26 cellular contexts compared by ENCODE assay signal in the genomic region with DNA sequence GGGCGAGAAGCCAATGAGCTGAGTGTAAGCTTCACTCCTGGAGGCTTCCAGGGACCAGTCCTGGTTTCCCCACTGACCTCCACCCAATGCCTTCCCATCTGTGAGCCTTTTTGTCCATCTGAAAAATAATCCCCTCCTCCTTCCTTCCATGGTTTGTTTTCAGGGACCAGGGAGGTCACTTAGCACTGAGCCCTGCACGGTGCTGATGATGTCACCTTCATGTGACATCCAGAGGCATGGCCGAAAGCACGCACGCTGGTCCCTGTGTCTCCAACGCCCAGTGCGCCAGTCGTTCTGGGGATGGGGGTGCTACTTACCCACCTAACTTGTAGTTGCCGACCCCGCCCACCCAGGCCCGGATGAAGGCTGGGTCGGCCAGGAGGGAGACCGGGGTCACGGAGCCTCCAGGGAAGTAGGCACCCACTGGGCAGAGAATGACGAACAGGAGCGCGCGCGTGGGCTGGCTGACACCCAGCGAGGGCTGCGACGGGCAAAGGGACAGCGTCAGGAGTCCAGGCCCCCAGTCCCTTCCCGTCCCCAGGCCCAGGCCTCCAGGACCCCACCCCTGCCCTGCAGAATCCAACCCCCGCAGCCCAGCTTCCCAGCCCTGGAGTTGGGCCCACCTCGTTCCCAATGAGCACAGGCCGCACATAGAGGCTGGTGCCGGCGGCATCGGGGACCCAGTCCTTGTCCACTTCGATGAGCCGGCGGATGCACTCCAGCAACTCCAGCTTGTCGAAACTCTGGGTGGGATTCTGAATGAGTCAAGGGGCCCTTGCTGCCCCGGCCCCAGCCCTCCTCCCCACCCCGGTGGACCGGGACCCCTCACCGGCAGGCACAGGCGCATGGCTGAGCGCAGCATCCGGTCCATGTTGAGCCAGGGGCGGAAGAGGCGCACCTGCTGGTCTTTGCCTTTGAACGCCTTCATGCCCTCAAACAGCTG. TPM values are rescaled to one million over a fixed set of nuclear protein-coding genes. Genes with fewer than 3 reads are reported as not detected.
DNase-seq lines count a peak whose midpoint lies in the region; ATAC-seq and TF ChIP-seq lines count a peak whose summit lies in the region.
"Had no signal": no experiment of that assay in that cellular context is flagged by ENCODE, and none has a peak within 500 bp of the region (broad histone marks: within the 10 kb centered on the region; RNA-seq: fewer than 3 reads in every experiment).

No MANE protein-coding gene starts in this region.

- no peak for ATAC-seq in activated naive CD8-positive, alpha-beta T cell treated with anti-CD3 and anti-CD28 coated beads, Interleukin-2, amount 10 ng/mL, durations not matched to agents 7 days and 5 days (ENCODE audit: low read depth)
- ATAC-seq in activated naive CD8-positive, alpha-beta T cell treated with anti-CD3 and anti-CD28 coated beads, Interleukin-2, amount 50 U/mL, for 24 hours: no peak
- no peak for ATAC-seq in effector memory CD8-positive, alpha-beta T cell (replicated peaks)
- ATAC-seq: activated CD8-positive, alpha-beta T cell treated with anti-CD3 and anti-CD28 coated beads for 36 hours; activated T-cell treated with anti-CD3 and anti-CD28 coated beads, Interleukin-2, amount 50 U/mL, for 4 hours; body of pancreas; heart left ventricle; natural killer cell treated with Interleukin-12 subunit alpha and Interleukin-12 subunit beta and Interleukin-15 and Interleukin-18, amount 100 ng/mL, for 72 hours; psoas muscle; Right ventricle myocardium inferior had no signal

- H3K27me3 Mint-ChIP-seq in activated naive CD8-positive, alpha-beta T cell treated with anti-CD3 and anti-CD28 coated beads, Interleukin-2, amount 10 ng/mL, durations not matched to agents 7 days and 5 days: no peaks in the 10 kb centered on the region
- no peaks in the 10 kb centered on the region for H3K27me3 Mint-ChIP-seq in activated naive CD8-positive, alpha-beta T cell treated with anti-CD3 and anti-CD28 coated beads, Interleukin-2, amount 50 U/mL, for 24 hours
- H3K27me3 Mint-ChIP-seq in brain: no peaks in the 10 kb centered on the region
- no peaks in the 10 kb centered on the region for H3K27me3 Mint-ChIP-seq in effector memory CD8-positive, alpha-beta T cell
- H3K27me3 Mint-ChIP-seq: activated CD8-positive, alpha-beta T cell treated with anti-CD3 and anti-CD28 coated beads for 36 hours; natural killer cell treated with Interleukin-12 subunit alpha and Interleukin-12 subunit beta and Interleukin-15 and Interleukin-18, amount 100 ng/mL, for 72 hours had no signal

- no peak overlapping the region for H3K9ac ChIP-seq in iPS-18a (ENCODE audit: low read length)

- DNase-seq in activated naive CD8-positive, alpha-beta T cell treated with anti-CD3 and anti-CD28 coated beads, Interleukin-2, amount 10 ng/mL, durations not matched to agents 7 days and 5 days: no peak
- DNase-seq in activated naive CD8-positive, alpha-beta T cell treated with anti-CD3 and anti-CD28 coated beads, Interleukin-2, amount 50 U/mL, for 24 hours: no peak
- DNase-seq in uterus (no peak), mucosa of gallbladder (ENCODE audit: low spot score) (no peak)
- no peak for DNase-seq in effector memory CD8-positive, alpha-beta T cell
- DNase-seq: activated CD8-positive, alpha-beta T cell treated with anti-CD3 and anti-CD28 coated beads for 36 hours; activated naive CD4-positive, alpha-beta T cell treated with anti-CD3 and anti-CD28 coated beads, Interleukin-2, amount 50 U/mL, for 16 hours; activated T-cell treated with anti-CD3 and anti-CD28 coated beads, Interleukin-2, amount 50 U/mL, for 4 hours; body of pancreas; effector CD4-positive, alpha-beta T cell; heart left ventricle; islet precursor cell; KG1; NCI-H1092 treated with DMSO at 0.1 percent for 48 hours; NCI-H2081 treated with DMSO at 0.1 percent for 48 hours; psoas muscle; stimulated activated CD4-positive, alpha-beta T cell treated with anti-CD3 and anti-CD28 coated beads, Interleukin-4, amount 100 ng/mL, for 24 hours had no signal

- WGBS in urinary bladder: 89% methylated on average over 44 of the region's 44 CpGs

- H3K36me3 ChIP-seq in iPS-18a (ENCODE audit: control insufficient read depth, low read depth, low read length): no peaks in the 10 kb centered on the region
- no peaks in the 10 kb centered on the region for H3K36me3 ChIP-seq in urinary bladder (ENCODE audit: insufficient read depth)
- no peaks in the 10 kb centered on the region for H3K36me3 ChIP-seq in uterus

- H3K4me1 Mint-ChIP-seq in activated naive CD8-positive, alpha-beta T cell treated with anti-CD3 and anti-CD28 coated beads, Interleukin-2, amount 10 ng/mL, durations not matched to agents 7 days and 5 days: peaks cover 1% of the 10 kb centered on the region
- H3K4me1 Mint-ChIP-seq in activated naive CD8-positive, alpha-beta T cell treated with anti-CD3 and anti-CD28 coated beads, Interleukin-2, amount 50 U/mL, for 24 hours: peaks cover 4% of the 10 kb centered on the region
- peaks cover 17% of the 10 kb centered on the region for H3K4me1 Mint-ChIP-seq in brain
- H3K4me1 Mint-ChIP-seq in effector memory CD8-positive, alpha-beta T cell (ENCODE audit: low read depth in 2 of 2): peaks cover 5 to 6% of the 10 kb centered on the region in 2 donors

- H3K9me3 ChIP-seq in iPS-18a (ENCODE audit: control insufficient read depth, low read depth, low read length): no peaks in the 10 kb centered on the region
- H3K9me3 ChIP-seq in uterus: no peaks in the 10 kb centered on the region
- H3K9me3 ChIP-seq: body of pancreas, heart left ventricle, psoas muscle had no signal

- H3K27ac ChIP-seq in iPS-18a (ENCODE audit: low read length): peak overlapping the region; percentile 30
- H3K27ac ChIP-seq in urinary bladder (ENCODE audit: low read depth): peak overlapping the region; percentile 55
- no peak overlapping the region for H3K27ac ChIP-seq in uterus
- H3K27ac ChIP-seq: 22Rv1, heart left ventricle, psoas muscle had no signal

- H3K4me3 ChIP-seq in iPS-18a (ENCODE audit: low read length) (no peak overlapping the region), urinary bladder (ENCODE audit: low read depth, low read length) (no peak overlapping the region), uterus (no peak overlapping the region)
- H3K4me3 ChIP-seq: body of pancreas, heart left ventricle, psoas muscle, smooth muscle cell had no signal

- TF ChIP-seq POLR2A in uterus (IDR thresholded peaks at IDR 0.05): no peak

- H3K27ac Mint-ChIP-seq in activated naive CD8-positive, alpha-beta T cell treated with anti-CD3 and anti-CD28 coated beads, Interleukin-2, amount 10 ng/mL, durations not matched to agents 7 days and 5 days: peak overlapping the region; percentile 49
- no peak overlapping the region for H3K27ac Mint-ChIP-seq in activated naive CD8-positive, alpha-beta T cell treated with anti-CD3 and anti-CD28 coated beads, Interleukin-2, amount 50 U/mL, for 24 hours
- H3K27ac Mint-ChIP-seq in brain: peak overlapping the region in 4 of 5 experiments; percentile 17 to 81 (median 32)
- H3K27ac Mint-ChIP-seq in effector memory CD8-positive, alpha-beta T cell: no peak overlapping the region
- H3K27ac Mint-ChIP-seq: activated CD8-positive, alpha-beta T cell treated with anti-CD3 and anti-CD28 coated beads for 36 hours; natural killer cell treated with Interleukin-12 subunit alpha and Interleukin-12 subunit beta and Interleukin-15 and Interleukin-18, amount 100 ng/mL, for 72 hours had no signal

- H3K4me3 Mint-ChIP-seq in activated naive CD8-positive, alpha-beta T cell treated with anti-CD3 and anti-CD28 coated beads, Interleukin-2, amount 10 ng/mL, durations not matched to agents 7 days and 5 days: no peak overlapping the region
- no peak overlapping the region for H3K4me3 Mint-ChIP-seq in activated naive CD8-positive, alpha-beta T cell treated with anti-CD3 and anti-CD28 coated beads, Interleukin-2, amount 50 U/mL, for 24 hours
- H3K4me3 Mint-ChIP-seq in brain: no peak overlapping the region
- H3K4me3 Mint-ChIP-seq in effector memory CD8-positive, alpha-beta T cell: no peak overlapping the region
- H3K4me3 Mint-ChIP-seq: activated CD8-positive, alpha-beta T cell treated with anti-CD3 and anti-CD28 coated beads for 36 hours; activated T-cell treated with anti-CD3 and anti-CD28 coated beads, Interleukin-2, amount 50 U/mL, for 4 hours; natural killer cell treated with Interleukin-12 subunit alpha and Interleukin-12 subunit beta and Interleukin-15 and Interleukin-18, amount 100 ng/mL, for 72 hours had no signal

- H3K9me3 Mint-ChIP-seq in activated naive CD8-positive, alpha-beta T cell treated with anti-CD3 and anti-CD28 coated beads, Interleukin-2, amount 10 ng/mL, durations not matched to agents 7 days and 5 days: no peaks in the 10 kb centered on the region
- H3K9me3 Mint-ChIP-seq in activated naive CD8-positive, alpha-beta T cell treated with anti-CD3 and anti-CD28 coated beads, Interleukin-2, amount 50 U/mL, for 24 hours: no peaks in the 10 kb centered on the region
- peaks cover 0 to 2% (median 0%) of the 10 kb centered on the region in 5 experiments for H3K9me3 Mint-ChIP-seq in brain
- no peaks in the 10 kb centered on the region for H3K9me3 Mint-ChIP-seq in effector memory CD8-positive, alpha-beta T cell
- H3K9me3 Mint-ChIP-seq: activated CD8-positive, alpha-beta T cell treated with anti-CD3 and anti-CD28 coated beads for 36 hours; activated T-cell treated with anti-CD3 and anti-CD28 coated beads, Interleukin-2, amount 50 U/mL, for 4 hours; natural killer cell treated with Interleukin-12 subunit alpha and Interleukin-12 subunit beta and Interleukin-15 and Interleukin-18, amount 100 ng/mL, for 72 hours had no signal

- intact Hi-C loops in uterus (cut with DNase I; ENCODE audit: low total_unique reads): no loop called here

- peaks cover 2% of the 10 kb centered on the region for H3K36me3 Mint-ChIP-seq in activated naive CD8-positive, alpha-beta T cell treated with anti-CD3 and anti-CD28 coated beads, Interleukin-2, amount 10 ng/mL, durations not matched to agents 7 days and 5 days
- H3K36me3 Mint-ChIP-seq in activated naive CD8-positive, alpha-beta T cell treated with anti-CD3 and anti-CD28 coated beads, Interleukin-2, amount 50 U/mL, for 24 hours (ENCODE audit: low read depth): no peaks in the 10 kb centered on the region
- no peaks in the 10 kb centered on the region for H3K36me3 Mint-ChIP-seq in brain
- H3K36me3 Mint-ChIP-seq in effector memory CD8-positive, alpha-beta T cell (ENCODE audit: insufficient read depth): no peaks in the 10 kb centered on the region
- H3K36me3 Mint-ChIP-seq: natural killer cell treated with Interleukin-12 subunit alpha and Interleukin-12 subunit beta and Interleukin-15 and Interleukin-18, amount 100 ng/mL, for 72 hours had no signal

- TF ChIP-seq CTCF in brain (conservative IDR thresholded peaks at IDR 0.05) (no peak), uterus (IDR thresholded peaks at IDR 0.05) (no peak)

- POLR2A ChIA-PET in activated naive CD8-positive, alpha-beta T cell treated with anti-CD3 and anti-CD28 coated beads, Interleukin-2, amount 10 ng/mL, durations not matched to agents 7 days and 5 days (lab: Charles Lee): interaction anchor here (0.6 kb wide), 2 partner anchors 10 to 145 kb away, joined by 3 to 4 read pairs; no protein-coding TSS in a partner anchor

- no peaks in the 10 kb centered on the region for H3K27me3 ChIP-seq in iPS-18a (ENCODE audit: control insufficient read depth, insufficient read depth, low read length)
- H3K27me3 ChIP-seq in uterus: no peaks in the 10 kb centered on the region
- H3K27me3 ChIP-seq: body of pancreas, heart left ventricle had no signal

- H3K4me1 ChIP-seq in iPS-18a (ENCODE audit: control insufficient read depth, low read depth, low read length) (peaks cover 7% of the 10 kb centered on the region), urinary bladder (ENCODE audit: insufficient read depth) (no peaks in the 10 kb centered on the region), uterus (peaks cover 0 to 11% of the 10 kb centered on the region in 2 donors)

RNA-seq across cellular contexts. Expression of gene BCAT2, which starts 11.2 kb away (rescaled TPM):
- 10 to 100 TPM; 40.6 to 43.9 TPM for total RNA-seq in activated naive CD8-positive, alpha-beta T cell treated with anti-CD3 and anti-CD28 coated beads, Interleukin-2, amount 10 ng/mL, durations not matched to agents 7 days and 5 days
- polyA plus RNA-seq in brain (ENCODE audit: insufficient read depth, low read depth, low replicate concordance): 64.9 TPM
- total RNA-seq in urinary bladder: 34.4 TPM
- polyA plus RNA-seq in urinary bladder: 79.2 TPM
- total RNA-seq in uterus: 10 to 100 TPM in 3 of 4 donors, 1 to 10 TPM in 1; 9.2 to 54.3 (median 24.6) TPM
- 56.3 TPM for total RNA-seq in mucosa of gallbladder

RNA-seq across cellular contexts. Expression of gene HSD17B14, which starts 36.7 kb away (rescaled TPM):
- 1 to 10 TPM; 2.6 to 3.3 TPM for total RNA-seq in activated naive CD8-positive, alpha-beta T cell treated with anti-CD3 and anti-CD28 coated beads, Interleukin-2, amount 10 ng/mL, durations not matched to agents 7 days and 5 days
- 44.7 TPM for polyA plus RNA-seq in brain (ENCODE audit: insufficient read depth, low read depth, low replicate concordance)
- total RNA-seq in urinary bladder: 3.4 TPM
- 18.6 TPM for polyA plus RNA-seq in urinary bladder
- total RNA-seq in uterus: 10 to 100 TPM in 1 of 4 donors, 1 to 10 TPM in 3; 5.6 to 31.9 (median 8.7) TPM
- 10.6 TPM for total RNA-seq in mucosa of gallbladder

RNA-seq across cellular contexts. Expression of gene FGF21, which starts 44.3 kb away (rescaled TPM):
- total RNA-seq in activated naive CD8-positive, alpha-beta T cell treated with anti-CD3 and anti-CD28 coated beads, Interleukin-2, amount 10 ng/mL, durations not matched to agents 7 days and 5 days: not detected
- polyA plus RNA-seq in brain (ENCODE audit: insufficient read depth, low read depth, low replicate concordance) (3.6 TPM), urinary bladder (not detected)
- total RNA-seq in urinary bladder (not detected), uterus (not detected), mucosa of gallbladder (not detected)
- total RNA-seq: activated CD8-positive, alpha-beta T cell treated with anti-CD3 and anti-CD28 coated beads for 36 hours; activated T-cell treated with anti-CD3 and anti-CD28 coated beads, Interleukin-2, amount 50 U/mL, for 4 hours; body of pancreas; fibroblast of lung; heart left ventricle; natural killer cell treated with Interleukin-12 subunit alpha and Interleukin-12 subunit beta and Interleukin-15 and Interleukin-18, amount 100 ng/mL, for 72 hours; Right ventricle myocardium inferior; smooth muscle cell; T-helper 1 cell treated with Interleukin-12 subunit alpha and Interleukin-12 subunit beta and Interleukin-4 antibody, amounts not matched to agents 30 ng/mL and 1 ng/mL, for 36 hours had no signal
- polyA plus RNA-seq: fibroblast of lung, heart left ventricle, smooth muscle cell had no signal

RNA-seq across cellular contexts. Expression of gene FUT1, which starts 47.2 kb away (rescaled TPM):
- total RNA-seq in activated naive CD8-positive, alpha-beta T cell treated with anti-CD3 and anti-CD28 coated beads, Interleukin-2, amount 10 ng/mL, durations not matched to agents 7 days and 5 days: under 1 TPM; 0.14 to 0.22 TPM
- 7.9 TPM for polyA plus RNA-seq in brain (ENCODE audit: insufficient read depth, low read depth, low replicate concordance)
- 1.6 TPM for total RNA-seq in urinary bladder
- 1.5 TPM for polyA plus RNA-seq in urinary bladder
- 10 to 100 TPM in 1 of 4 donors, 1 to 10 TPM in 3; 1.5 to 17.7 (median 4.4) TPM for total RNA-seq in uterus
- 1.0 TPM for total RNA-seq in mucosa of gallbladder

RNA-seq across cellular contexts. Expression of gene IZUMO1, which starts 52.9 kb away (rescaled TPM):
- total RNA-seq in activated naive CD8-positive, alpha-beta T cell treated with anti-CD3 and anti-CD28 coated beads, Interleukin-2, amount 10 ng/mL, durations not matched to agents 7 days and 5 days: not detected
- 0.20 TPM for polyA plus RNA-seq in brain (ENCODE audit: insufficient read depth, low read depth, low replicate concordance)
- not detected for total RNA-seq in urinary bladder
- not detected for polyA plus RNA-seq in urinary bladder
- 1 to 10 TPM in 1 of 4 donors, under 1 TPM in 1, not detected in 2; under 0.01 to 2.3 TPM for total RNA-seq in uterus
- 0.20 TPM for total RNA-seq in mucosa of gallbladder
- total RNA-seq: activated CD8-positive, alpha-beta T cell treated with anti-CD3 and anti-CD28 coated beads for 36 hours; activated T-cell treated with anti-CD3 and anti-CD28 coated beads, Interleukin-2, amount 50 U/mL, for 4 hours; fibroblast of lung; natural killer cell treated with Interleukin-12 subunit alpha and Interleukin-12 subunit beta and Interleukin-15 and Interleukin-18, amount 100 ng/mL, for 72 hours; T-helper 1 cell treated with Interleukin-12 subunit alpha and Interleukin-12 subunit beta and Interleukin-4 antibody, amounts not matched to agents 30 ng/mL and 1 ng/mL, for 36 hours had no signal
- polyA plus RNA-seq: fibroblast of lung, smooth muscle cell had no signal

Comparison
In these comparisons a context has a peak if more than half of its experiments do, and no peak if none do; other contexts are left out.
1. H3K27ac Mint-ChIP-seq: peak in activated naive CD8-positive, alpha-beta T cell treated with anti-CD3 and anti-CD28 coated beads, Interleukin-2, amount 10 ng/mL, durations not matched to agents 7 days and 5 days (single experiment) and brain (4 of 5); none in activated naive CD8-positive, alpha-beta T cell treated with anti-CD3 and anti-CD28 coated beads, Interleukin-2, amount 50 U/mL, for 24 hours (single experiment) and effector memory CD8-positive, alpha-beta T cell (0 of 2).
2. H3K27ac ChIP-seq: peak in iPS-18a (single experiment) and urinary bladder (single experiment); none in uterus (0 of 2).